Comparison of ENCODE assay signal across 8 cellular contexts in the genomic region with DNA sequence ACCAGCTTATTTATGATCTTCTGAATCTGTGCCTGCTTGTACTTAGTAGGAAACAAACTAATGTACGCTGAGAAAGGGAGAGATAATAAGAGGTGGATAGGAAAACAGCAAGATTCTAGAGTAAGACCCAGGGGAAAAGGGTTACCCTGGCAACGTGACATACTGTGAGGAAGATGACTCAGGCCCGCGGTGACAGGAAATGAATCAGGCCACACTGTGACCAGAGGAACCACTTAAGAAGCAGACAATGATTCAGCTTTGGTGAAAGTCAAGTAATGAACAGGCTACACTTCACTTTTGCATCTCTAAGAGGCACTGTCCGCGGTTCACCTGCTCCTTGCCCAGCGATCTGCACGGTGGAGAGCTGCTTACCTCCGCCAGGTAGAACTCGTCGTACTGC.
DNase-seq lines count a peak whose midpoint lies in the region; ATAC-seq and TF ChIP-seq lines count a peak whose summit lies in the region.

No MANE protein-coding gene starts in this region.

- H3K27ac ChIP-seq in body of pancreas = no peak overlapping the region
- no peak overlapping the region for H3K27ac ChIP-seq in WERI-Rb-1

- ATAC-seq in GM21423 (IDR thresholded peaks at IDR 0.05; ENCODE audit: unreplicated experiment) (peak; percentile 98), HG03558 (IDR thresholded peaks at IDR 0.05; ENCODE audit: extremely low read depth, unreplicated experiment) (peak; percentile 99), body of pancreas (no peak)

- no peak for TF ChIP-seq CTCF in body of pancreas (IDR thresholded peaks at IDR 0.05)
- TF ChIP-seq CTCF in WERI-Rb-1 (IDR thresholded peaks at IDR 0.05; ENCODE audit: low read depth, low read length) = no peak

- intact Hi-C loops in body of pancreas (cut with DNase I) = no loop called here

- H3K4me3 ChIP-seq in body of pancreas (no peak overlapping the region), WERI-Rb-1 (ENCODE audit: low read depth, low read length) (no peak overlapping the region)

- TF ChIP-seq POLR2A in body of pancreas (IDR thresholded peaks at IDR 0.05) = no peak

- no peaks in the 10 kb centered on the region for H3K27me3 ChIP-seq in body of pancreas
- H3K27me3 ChIP-seq in WERI-Rb-1 (ENCODE audit: insufficient read depth, low read depth, severe bottlenecking) = no peaks in the 10 kb centered on the region

- H3K9me3 ChIP-seq in body of pancreas (no peaks in the 10 kb centered on the region), WERI-Rb-1 (ENCODE audit: severe bottlenecking) (no peaks in the 10 kb centered on the region)

- H3K36me3 ChIP-seq in body of pancreas (replicated peaks in 1 of 2; ENCODE audit: insufficient read depth in 1 of 2, low read depth in 2 of 2) (no peaks in the 10 kb centered on the region), WERI-Rb-1 (no peaks in the 10 kb centered on the region)

- DNase-seq in ELF-1 (ENCODE audit: low read depth, low spot score) (peak; percentile 5), SW 1271 (lab: John Stamatoyannopoulos, UW) (peak; percentile 97 to 100), fibroblast of peridontal ligament (ENCODE audit: extremely low read depth) (peak; percentile 69), body of pancreas (no peak), WERI-Rb-1 (no peak)
- peak; percentile 1 for DNase-seq in stimulated activated CD8-positive, alpha-beta memory T cell treated with anti-CD3 and anti-CD28 coated beads, Interleukin-12 subunit alpha, Interleukin-12 subunit beta, amount 100 ng/mL, for 4 hours (ENCODE audit: low read depth)

- 80 to 84% methylated on average over 11 of the region's 11 CpGs for WGBS in body of pancreas, 2 donors

- no peaks in the 10 kb centered on the region for H3K4me1 ChIP-seq in body of pancreas

Comparison
In these comparisons a context has a peak if more than half of its experiments do, and no peak if none do; other contexts are left out.
1. DNase-seq: peak in ELF-1 (single experiment), SW 1271 (2 of 2), fibroblast of peridontal ligament (single experiment) and stimulated activated CD8-positive, alpha-beta memory T cell treated with anti-CD3 and anti-CD28 coated beads, Interleukin-12 subunit alpha, Interleukin-12 subunit beta, amount 100 ng/mL, for 4 hours (single experiment); none in body of pancreas (0 of 4) and WERI-Rb-1 (single experiment).